Comparison of ENCODE assay signal across 9 cellular contexts in the genomic region with DNA sequence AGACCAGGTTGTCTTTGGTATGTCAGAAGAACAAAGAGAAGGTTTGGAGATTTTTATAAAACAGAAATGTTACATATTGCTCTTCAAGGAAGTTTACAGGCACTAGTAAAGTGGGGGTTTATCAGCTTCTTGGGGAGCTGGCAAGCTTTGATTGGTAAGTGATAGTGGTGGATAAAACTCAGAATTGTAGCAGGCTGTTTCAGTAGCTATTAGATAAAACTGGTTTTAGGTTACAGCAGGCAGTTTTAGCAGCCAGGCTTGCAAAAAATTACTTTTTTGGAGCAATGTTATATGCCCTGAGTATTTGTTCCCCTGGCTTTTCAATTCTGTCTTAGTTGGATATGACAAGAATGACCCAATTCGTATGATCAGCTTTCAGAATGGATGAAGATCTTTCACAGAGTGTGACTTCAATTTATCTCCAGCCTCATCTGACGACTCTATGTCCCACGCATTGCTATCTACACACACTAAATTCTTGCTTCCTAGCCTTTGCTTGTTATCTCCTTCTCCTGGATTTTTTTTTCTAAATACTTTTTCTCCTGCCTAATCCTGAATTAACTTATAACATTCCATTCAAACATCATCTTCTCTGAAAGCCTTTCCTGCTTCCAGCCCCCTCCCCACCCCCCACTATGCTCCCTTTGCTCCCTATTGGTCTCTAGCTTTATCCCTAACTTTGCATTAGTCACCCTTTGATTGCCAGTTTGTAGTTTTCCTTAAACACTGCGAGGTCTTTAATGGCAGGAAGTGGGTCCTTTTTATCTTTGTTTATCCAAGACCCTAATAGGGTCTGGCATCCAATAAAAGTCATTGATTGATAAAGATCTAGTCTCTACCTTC. TPM values are rescaled to one million over a fixed set of nuclear protein-coding genes. Genes with fewer than 3 reads are reported as not detected.
DNase-seq lines count a peak whose midpoint lies in the region; ATAC-seq, FAIRE-seq and TF ChIP-seq lines count a peak whose summit lies in the region.
"Had no signal": no experiment of that assay in that cellular context is flagged by ENCODE, and none has a peak within 500 bp of the region (broad histone marks: within the 10 kb centered on the region; RNA-seq: fewer than 3 reads in every experiment).

No MANE protein-coding gene starts in this region.

- H3K9ac ChIP-seq in OCI-LY1 (ENCODE audit: low read length) (peak overlapping the region; percentile 82; the same call in 1 of the 2 replicates), endothelial cell of umbilical vein (replicated peaks; ENCODE audit: extremely low read depth, insufficient read depth, low read length) (no peak overlapping the region)

- dilution Hi-C loops in endothelial cell of umbilical vein (cut with MboI; ENCODE audit: extremely low pct_ligation_motif_present, low sequenced_read_pairs) = no loop called here

- no peak for ATAC-seq in stimulated activated effector memory CD8-positive, alpha-beta T cell treated with anti-CD3 and anti-CD28 coated beads, Interleukin-12 subunit alpha, Interleukin-12 subunit beta, amount 100 ng/mL, for 72 hours
- ATAC-seq in GM18907 (IDR thresholded peaks at IDR 0.05; ENCODE audit: unreplicated experiment) = no peak

- no peak for DNase-seq in activated CD4-positive, alpha-beta T cell treated with anti-CD3 and anti-CD28 coated beads, Interleukin-2, amount 10 ng/mL, durations not matched to agents 24 days and 14 days
- no peak for DNase-seq in activated CD4-positive, alpha-beta T cell treated with anti-CD3 and anti-CD28 coated beads for 1 hour
- DNase-seq in endothelial cell of umbilical vein (ENCODE audit: low read depth, low spot score) (no peak), DMS 273 (lab: John Stamatoyannopoulos, UW; ENCODE audit: unreplicated experiment) (no peak), NCI-H345 treated with DMSO at 0.1 percent for 48 hours (lab: John Stamatoyannopoulos, UW; ENCODE audit: unreplicated experiment) (no peak)
- DNase-seq in stimulated activated effector memory CD8-positive, alpha-beta T cell treated with anti-CD3 and anti-CD28 coated beads, Interleukin-12 subunit alpha, Interleukin-12 subunit beta, amount 100 ng/mL, for 72 hours (ENCODE audit: low spot score in 2 of 2) = no peak

- H3K27me3 ChIP-seq in OCI-LY1 (ENCODE audit: insufficient read depth, low read length) (no peaks in the 10 kb centered on the region), endothelial cell of umbilical vein (ENCODE audit: control insufficient read depth in 2 of 2, insufficient read depth in 2 of 2, low read length in 2 of 2) (no peaks in the 10 kb centered on the region)

- H3K36me3 ChIP-seq in OCI-LY1 (ENCODE audit: insufficient read depth, low read length) (peaks cover 18% of the 10 kb centered on the region; the same call in 1 of the 2 replicates), endothelial cell of umbilical vein (ENCODE audit: control insufficient read depth in 2 of 2, extremely low read depth in 1 of 2, insufficient read depth in 2 of 2, low read length in 2 of 2) (peaks cover 0 to 3% of the 10 kb centered on the region in 2 experiments)

- no peaks in the 10 kb centered on the region for H3F3A ChIP-seq in OCI-LY1 (ENCODE audit: insufficient read depth, low read length)

- H3K4me1 Mint-ChIP-seq in activated CD4-positive, alpha-beta T cell treated with anti-CD3 and anti-CD28 coated beads, Interleukin-2, amount 10 ng/mL, durations not matched to agents 24 days and 14 days = peaks cover 65% of the 10 kb centered on the region
- peaks cover 62% of the 10 kb centered on the region for H3K4me1 Mint-ChIP-seq in stimulated activated effector memory CD8-positive, alpha-beta T cell treated with anti-CD3 and anti-CD28 coated beads, Interleukin-12 subunit alpha, Interleukin-12 subunit beta, amount 100 ng/mL, for 72 hours

- H3K4me3 Mint-ChIP-seq in activated CD4-positive, alpha-beta T cell treated with anti-CD3 and anti-CD28 coated beads, Interleukin-2, amount 10 ng/mL, durations not matched to agents 24 days and 14 days = no peak overlapping the region
- peak overlapping the region; percentile 79 for H3K4me3 Mint-ChIP-seq in stimulated activated effector memory CD8-positive, alpha-beta T cell treated with anti-CD3 and anti-CD28 coated beads, Interleukin-12 subunit alpha, Interleukin-12 subunit beta, amount 100 ng/mL, for 72 hours

- CTCF ChIA-PET in endothelial cell of umbilical vein (lab: Charles Lee) = interaction anchor here (1.5 to 3.2 kb wide), 3 partner anchors 9 to 134 kb away, joined by 5 to 11 read pairs (median 8); no protein-coding TSS in a partner anchor

- H3K27me3 Mint-ChIP-seq in activated CD4-positive, alpha-beta T cell treated with anti-CD3 and anti-CD28 coated beads, Interleukin-2, amount 10 ng/mL, durations not matched to agents 24 days and 14 days = no peaks in the 10 kb centered on the region

- H3K9me3 Mint-ChIP-seq in activated CD4-positive, alpha-beta T cell treated with anti-CD3 and anti-CD28 coated beads, Interleukin-2, amount 10 ng/mL, durations not matched to agents 24 days and 14 days = peaks cover 4% of the 10 kb centered on the region
- no peaks in the 10 kb centered on the region for H3K9me3 Mint-ChIP-seq in stimulated activated effector memory CD8-positive, alpha-beta T cell treated with anti-CD3 and anti-CD28 coated beads, Interleukin-12 subunit alpha, Interleukin-12 subunit beta, amount 100 ng/mL, for 72 hours

- intact Hi-C loops in activated CD4-positive, alpha-beta T cell treated with anti-CD3 and anti-CD28 coated beads, Interleukin-2, amount 10 ng/mL, durations not matched to agents 24 days and 14 days (cut with micrococcal nuclease) = loop anchor here (5.0 to 10.0 kb wide), 2 partner anchors 136 to 354 kb away; no protein-coding TSS in a partner anchor
- intact Hi-C loops in endothelial cell of umbilical vein (cut with micrococcal nuclease) = loop anchor here (2.0 to 10.0 kb wide), 4 partner anchors 50 to 834 kb away; a partner anchor contains a TSS

- BruUV-seq in endothelial cell of umbilical vein (replicated peaks; lab: Mats Ljungman, UMichigan) = TSS peak; percentile 4

- H3K27ac ChIP-seq in OCI-LY1 (ENCODE audit: low read depth, low read length, poor library complexity, severe bottlenecking) = peak overlapping the region; percentile 1
- peak overlapping the region; percentile 10 for H3K27ac ChIP-seq in endothelial cell of umbilical vein (ENCODE audit: insufficient read depth, low read depth, low read length)

- no peaks in the 10 kb centered on the region for H4K20me1 ChIP-seq in OCI-LY1 (ENCODE audit: insufficient read depth, low read length)
- H4K20me1 ChIP-seq in endothelial cell of umbilical vein (replicated peaks; ENCODE audit: control insufficient read depth, extremely low read depth, insufficient read depth, low read length) = no peaks in the 10 kb centered on the region

- H2AFZ ChIP-seq in OCI-LY1 (ENCODE audit: low read length) (no peak overlapping the region), endothelial cell of umbilical vein (ENCODE audit: low read depth, low read length) (peak overlapping the region; percentile 56)

- TF ChIP-seq POLR2A in endothelial cell of umbilical vein (IDR thresholded peaks at IDR 0.05; ENCODE audit: low read depth, low read length) = no peak

- H3K4me1 ChIP-seq in OCI-LY1 (ENCODE audit: insufficient read depth, low read length, severe bottlenecking) (peaks cover 56% of the 10 kb centered on the region), endothelial cell of umbilical vein (ENCODE audit: control insufficient read depth, extremely low read depth, insufficient read depth, low read length) (peaks cover 32% of the 10 kb centered on the region)

- H3K4me2 ChIP-seq in OCI-LY1 (ENCODE audit: low read length) (peak overlapping the region; percentile 94), endothelial cell of umbilical vein (ENCODE audit: insufficient read depth, low read length) (no peak overlapping the region)

- H3K9me3 ChIP-seq in OCI-LY1 (ENCODE audit: low read length) (no peaks in the 10 kb centered on the region), endothelial cell of umbilical vein (replicated peaks; ENCODE audit: control insufficient read depth, insufficient read depth, low read length) (no peaks in the 10 kb centered on the region)

- H3K36me3 Mint-ChIP-seq in activated CD4-positive, alpha-beta T cell treated with anti-CD3 and anti-CD28 coated beads, Interleukin-2, amount 10 ng/mL, durations not matched to agents 24 days and 14 days (ENCODE audit: low read depth) = peaks cover 31% of the 10 kb centered on the region
- H3K36me3 Mint-ChIP-seq in stimulated activated effector memory CD8-positive, alpha-beta T cell treated with anti-CD3 and anti-CD28 coated beads, Interleukin-12 subunit alpha, Interleukin-12 subunit beta, amount 100 ng/mL, for 72 hours = peaks cover 50% of the 10 kb centered on the region

- FAIRE-seq in endothelial cell of umbilical vein (lab: Jason Lieb, UNC) = no peak
- FAIRE-seq: islet of Langerhans had no signal

- POLR2A ChIA-PET in endothelial cell of umbilical vein (lab: Charles Lee) = no interaction called here

- TF ChIP-seq CTCF in OCI-LY1 (IDR thresholded peaks at IDR 0.05; ENCODE audit: low read length) = no peak
- no peak for TF ChIP-seq CTCF in endothelial cell of umbilical vein (IDR thresholded peaks at IDR 0.05; ENCODE audit: extremely low read depth in 1 of 2, insufficient read depth in 1 of 2, low read depth in 1 of 2, low read length in 2 of 2)

- H3K4me3 ChIP-seq in OCI-LY1 (ENCODE audit: low read depth, low read length, poor library complexity, severe bottlenecking) (no peak overlapping the region), endothelial cell of umbilical vein (replicated peaks in 1 of 3; ENCODE audit: insufficient read depth in 1 of 3, low read depth in 1 of 3, low read length in 3 of 3) (no peak overlapping the region)

- H3K27ac Mint-ChIP-seq in activated CD4-positive, alpha-beta T cell treated with anti-CD3 and anti-CD28 coated beads, Interleukin-2, amount 10 ng/mL, durations not matched to agents 24 days and 14 days = peak overlapping the region; percentile 71
- H3K27ac Mint-ChIP-seq in stimulated activated effector memory CD8-positive, alpha-beta T cell treated with anti-CD3 and anti-CD28 coated beads, Interleukin-12 subunit alpha, Interleukin-12 subunit beta, amount 100 ng/mL, for 72 hours = peak overlapping the region; percentile 92

- H3K9me2 ChIP-seq in OCI-LY1 (ENCODE audit: low read depth, low read length) = no peaks in the 10 kb centered on the region

- no peaks in the 10 kb centered on the region for H3K9me1 ChIP-seq in endothelial cell of umbilical vein (replicated peaks; ENCODE audit: control insufficient read depth, extremely low read depth, insufficient read depth, low read length)

- H3K79me2 ChIP-seq in OCI-LY1 (ENCODE audit: insufficient read depth, low read length) (peaks cover 26% of the 10 kb centered on the region), endothelial cell of umbilical vein (ENCODE audit: control insufficient read depth, insufficient read depth, low read length) (peaks cover 34% of the 10 kb centered on the region)

RNA-seq across cellular contexts. Expression of a gene that starts 1.0 kb away (rescaled TPM):
- 63.4 and 64.5 TPM in 2 replicates for total RNA-seq in activated CD4-positive, alpha-beta T cell treated with anti-CD3 and anti-CD28 coated beads, Interleukin-2, amount 10 ng/mL, durations not matched to agents 24 days and 14 days
- 37.0 and 44.2 TPM in 2 replicates for total RNA-seq in endothelial cell of umbilical vein
- polyA plus RNA-seq in endothelial cell of umbilical vein = 36.3 and 36.9 TPM in 2 replicates
- polyA plus RNA-seq in endothelial cell of umbilical vein (2011; cell fraction: cytosol; rRNA removed) = 43.8 and 52.2 TPM in 2 replicates
- polyA plus RNA-seq in endothelial cell of umbilical vein (2011; cell fraction: nucleus; rRNA removed) = 21.9 and 24.2 TPM in 2 replicates
- polyA plus RNA-seq in endothelial cell of umbilical vein (2012) = 46.7 and 58.0 TPM in 2 replicates
- polyA minus RNA-seq in endothelial cell of umbilical vein = 20.4 and 20.6 TPM in 2 replicates
- 18.9 TPM for polyA minus RNA-seq in endothelial cell of umbilical vein (2011; cell fraction: cytosol; rRNA and poly(A)+ RNA removed)
- polyA minus RNA-seq in endothelial cell of umbilical vein (2011; cell fraction: nucleus; rRNA and poly(A)+ RNA removed) = 6.0 TPM in 2 replicates

RNA-seq across cellular contexts. Expression of a gene that starts 5.1 kb away (rescaled TPM):
- 141 and 143 TPM in 2 replicates for total RNA-seq in activated CD4-positive, alpha-beta T cell treated with anti-CD3 and anti-CD28 coated beads, Interleukin-2, amount 10 ng/mL, durations not matched to agents 24 days and 14 days
- 28.2 and 29.6 TPM in 2 replicates for total RNA-seq in endothelial cell of umbilical vein
- 7.0 and 9.1 TPM in 2 replicates for polyA plus RNA-seq in endothelial cell of umbilical vein
- 8.2 and 8.4 TPM in 2 replicates for polyA plus RNA-seq in endothelial cell of umbilical vein (2011; cell fraction: cytosol; rRNA removed)
- polyA plus RNA-seq in endothelial cell of umbilical vein (2011; cell fraction: nucleus; rRNA removed) = 24.4 and 30.2 TPM in 2 replicates
- 9.9 and 12.5 TPM in 2 replicates for polyA plus RNA-seq in endothelial cell of umbilical vein (2012)
- polyA minus RNA-seq in endothelial cell of umbilical vein = 22.9 and 24.2 TPM in 2 replicates
- 20.2 TPM for polyA minus RNA-seq in endothelial cell of umbilical vein (2011; cell fraction: cytosol; rRNA and poly(A)+ RNA removed)
- polyA minus RNA-seq in endothelial cell of umbilical vein (2011; cell fraction: nucleus; rRNA and poly(A)+ RNA removed) = 36.4 and 43.6 TPM in 2 replicates

RNA-seq across cellular contexts. Expression of a gene that starts 51.4 kb away (rescaled TPM):
- 96.9 and 103 TPM in 2 replicates for total RNA-seq in activated CD4-positive, alpha-beta T cell treated with anti-CD3 and anti-CD28 coated beads, Interleukin-2, amount 10 ng/mL, durations not matched to agents 24 days and 14 days
- total RNA-seq in endothelial cell of umbilical vein = 7.5 and 7.8 TPM in 2 replicates
- 12.6 and 14.2 TPM in 2 replicates for polyA plus RNA-seq in endothelial cell of umbilical vein
- 2.1 and 6.1 TPM in 2 replicates for polyA plus RNA-seq in endothelial cell of umbilical vein (2011; cell fraction: cytosol; rRNA removed)
- polyA plus RNA-seq in endothelial cell of umbilical vein (2011; cell fraction: nucleus; rRNA removed) = 82.9 and 100 TPM in 2 replicates
- polyA plus RNA-seq in endothelial cell of umbilical vein (2012) = 6.9 and 7.2 TPM in 2 replicates
- polyA minus RNA-seq in endothelial cell of umbilical vein = 7.6 and 9.0 TPM in 2 replicates
- 4.9 TPM for polyA minus RNA-seq in endothelial cell of umbilical vein (2011; cell fraction: cytosol; rRNA and poly(A)+ RNA removed)
- polyA minus RNA-seq in endothelial cell of umbilical vein (2011; cell fraction: nucleus; rRNA and poly(A)+ RNA removed) = 13.9 and 18.0 TPM in 2 replicates

Comparison
In these comparisons a context has a peak if more than half of its experiments do, and no peak if none do; other contexts are left out.
1. RNA of a gene that starts 51.4 kb away (total RNA-seq): 96.9 to 103 TPM in activated CD4-positive, alpha-beta T cell treated with anti-CD3 and anti-CD28 coated beads, Interleukin-2, amount 10 ng/mL, durations not matched to agents 24 days and 14 days; 7.5 to 7.8 TPM in endothelial cell of umbilical vein; every median in the first group is over 10 times any median in the second.